In genomic region chr19:55650602-55651230, GRCh38 we compare ENCODE assay signal across 21 cellular contexts. TPM values are rescaled to one million over a fixed set of nuclear protein-coding genes. Genes with fewer than 3 reads are reported as not detected.
A peak's percentile ranks its signal among the peaks of the same experiment; 100 is the strongest.
DNase-seq lines count a peak whose midpoint lies in the region; ATAC-seq and TF ChIP-seq lines count a peak whose summit lies in the region.
"Had no signal": no experiment of that assay in that cellular context is flagged by ENCODE, and none has a peak within 500 bp of the region (broad histone marks: within the 10 kb centered on the region; RNA-seq: fewer than 3 reads in every experiment).

No MANE protein-coding gene starts in this region.

- H3K4me1 Mint-ChIP-seq in Calu3 (ENCODE audit: low read depth, unreplicated experiment) (no peaks in the 10 kb centered on the region), natural killer cell (peaks cover 22 to 35% of the 10 kb centered on the region in 2 donors)
- peaks cover 29% of the 10 kb centered on the region for H3K4me1 Mint-ChIP-seq in activated naive CD8-positive, alpha-beta T cell (ENCODE audit: low read depth)

- TF ChIP-seq CTCF in Calu3 (IDR thresholded peaks at IDR 0.05; ENCODE audit: unreplicated experiment) (no peak), natural killer cell (IDR thresholded peaks at IDR 0.05) (no peak)

- peaks cover 50% of the 10 kb centered on the region for H3K4me1 ChIP-seq in BLaER1

- no peak overlapping the region for H3K4me2 ChIP-seq in BLaER1

- H3K27ac ChIP-seq in BLaER1 = peak overlapping the region; percentile 46
- H3K27ac ChIP-seq: HL-60, pancreas, suprapubic skin had no signal

- H4K20me1 ChIP-seq in BLaER1 = peaks cover 3% of the 10 kb centered on the region; the same call in 1 of the 2 replicates

- H3K4me3 Mint-ChIP-seq in Calu3 (ENCODE audit: low read depth, unreplicated experiment) (peak overlapping the region; percentile 87), natural killer cell (peak overlapping the region; percentile 37)
- H3K4me3 Mint-ChIP-seq in activated naive CD8-positive, alpha-beta T cell = peak overlapping the region; percentile 77

- H3K36me3 ChIP-seq in BLaER1 = peaks cover 39% of the 10 kb centered on the region
- H3K36me3 ChIP-seq: pancreas had no signal

- no peak overlapping the region for H3K9ac ChIP-seq in BLaER1

- ATAC-seq in natural killer cell (no peak), HG02938 (IDR thresholded peaks at IDR 0.05; ENCODE audit: unreplicated experiment) (no peak), GM18505 (IDR thresholded peaks at IDR 0.05; ENCODE audit: unreplicated experiment) (no peak)
- ATAC-seq: pancreas had no signal

- DNase-seq in Calu3 (no peak), natural killer cell (no peak), islet precursor cell (no peak), activated gamma-delta T cell (lab: John Stamatoyannopoulos, UW) (no peak)
- DNase-seq: activated CD4-positive, alpha-beta T cell treated with anti-CD3 and anti-CD28 coated beads for 48 hours; aorta; foreskin fibroblast; GF-D8; MV-4-11; NCI-H2081 treated with DMSO at 0.1 percent for 48 hours; NCI-H510A treated with DMSO at 0.1 percent for 48 hours; SHP77 treated with DMSO at 0.1 percent for 48 hours; stimulated activated CD4-positive, alpha-beta T cell treated with anti-CD3 and anti-CD28 coated beads, Interleukin-1b, Interleukin-23, amount 100 ng/mL, for 48 hours; T1000 had no signal

- BruUV-seq in Calu3 (replicated peaks; lab: Mats Ljungman, UMichigan) = no TSS peak

- no peaks in the 10 kb centered on the region for H3K27me3 Mint-ChIP-seq in Calu3 (ENCODE audit: unreplicated experiment)
- no peaks in the 10 kb centered on the region for H3K27me3 Mint-ChIP-seq in activated naive CD8-positive, alpha-beta T cell
- H3K27me3 Mint-ChIP-seq in natural killer cell (ENCODE audit: low read depth in 2 of 2) = peaks cover 0 to 7% of the 10 kb centered on the region in 2 donors

- CTCF ChIA-PET in Calu3 (lab: Charles Lee) = no interaction called here

- no peaks in the 10 kb centered on the region for H3K9me3 ChIP-seq in BLaER1
- H3K9me3 ChIP-seq: pancreas, suprapubic skin had no signal

- TF ChIP-seq POLR2A in GM18505 (IDR thresholded peaks at IDR 0.05; ENCODE audit: borderline replicate concordance, extremely low read depth, insufficient read depth, insufficient read length) = no peak

- peak overlapping the region; percentile 11 for H3K27ac Mint-ChIP-seq in Calu3 (ENCODE audit: unreplicated experiment)
- H3K27ac Mint-ChIP-seq in activated naive CD8-positive, alpha-beta T cell = peak overlapping the region; percentile 28
- peak overlapping the region in 1 of 2 donors; percentile 65 for H3K27ac Mint-ChIP-seq in natural killer cell

- intact Hi-C loops in Calu3 (cut with micrococcal nuclease; ENCODE audit: unreplicated experiment) = loop anchor here (10.0 kb wide), 1 partner anchor 154 kb away; no protein-coding TSS in a partner anchor
- intact Hi-C loops in natural killer cell (cut with micrococcal nuclease) = loop anchor here (5.0 to 10.0 kb wide), 3 partner anchors 473 to 1456 kb away; partner anchors contain the start of genes TSEN34 and ZSCAN5A

- H3K4me3 ChIP-seq in BLaER1 = no peak overlapping the region
- H3K4me3 ChIP-seq: pancreas, suprapubic skin had no signal

- peaks cover 73% of the 10 kb centered on the region for H3K36me3 Mint-ChIP-seq in Calu3 (ENCODE audit: insufficient read depth, unreplicated experiment)
- H3K36me3 Mint-ChIP-seq in activated naive CD8-positive, alpha-beta T cell = peaks cover 2% of the 10 kb centered on the region
- no peaks in the 10 kb centered on the region for H3K36me3 Mint-ChIP-seq in natural killer cell

- H3K9me3 Mint-ChIP-seq in Calu3 (ENCODE audit: low read depth, unreplicated experiment) = no peaks in the 10 kb centered on the region
- H3K9me3 Mint-ChIP-seq in activated naive CD8-positive, alpha-beta T cell (ENCODE audit: low read depth) = no peaks in the 10 kb centered on the region
- no peaks in the 10 kb centered on the region for H3K9me3 Mint-ChIP-seq in natural killer cell

- no peaks in the 10 kb centered on the region for H3K27me3 ChIP-seq in BLaER1
- H3K27me3 ChIP-seq: pancreas, suprapubic skin had no signal

RNA-seq across cellular contexts. Expression of gene CCDC106, which starts 2.7 kb away (rescaled TPM):
- 12.7 and 18.3 TPM in 2 replicates for total RNA-seq in Calu3 (2022)
- 1 to 10 TPM; 2.0 to 3.2 (median 3.2) TPM for total RNA-seq in natural killer cell

RNA-seq across cellular contexts. Expression of gene U2AF2, which starts 4.1 kb away (rescaled TPM):
- total RNA-seq in Calu3 (2022) (286 and 309 TPM in 2 replicates), natural killer cell (100 to 1,000 TPM; 304 to 322 (median 321) TPM)

RNA-seq across cellular contexts. Expression of gene ZNF581, which starts 7.3 kb away (rescaled TPM):
- 33.0 and 33.1 TPM in 2 replicates for total RNA-seq in Calu3 (2022)
- total RNA-seq in natural killer cell = 10 to 100 TPM; 15.4 to 21.9 (median 19.0) TPM

RNA-seq across cellular contexts. Expression of gene ZNF580, which starts 9.9 kb away (rescaled TPM):
- total RNA-seq in Calu3 (2022) (35.6 TPM in 2 replicates), natural killer cell (10 to 100 TPM; 38.0 to 46.0 (median 40.0) TPM)

RNA-seq across cellular contexts. Expression of gene EPN1, which starts 24.3 kb away (rescaled TPM):
- total RNA-seq in Calu3 (2022) = 162 and 180 TPM in 2 replicates
- total RNA-seq in natural killer cell = 10 to 100 TPM; 47.6 to 56.4 (median 51.8) TPM

Comparison
In these comparisons a context has a peak if more than half of its experiments do, and no peak if none do; other contexts are left out.
1. H3K4me3 Mint-ChIP-seq: peak in every context shown above with its lines; median percentile 87 in Calu3; 77 in activated naive CD8-positive, alpha-beta T cell; 37 in natural killer cell.